ENCODE assay signal across 11 cellular contexts in genomic region chr10:114684085-114684821, GRCh38. TPM values are rescaled to one million over a fixed set of nuclear protein-coding genes. Genes with fewer than 3 reads are reported as not detected.
A peak's percentile ranks its signal among the peaks of the same experiment; 100 is the strongest.
DNase-seq lines count a peak whose midpoint lies in the region; ATAC-seq, FAIRE-seq and TF ChIP-seq lines count a peak whose summit lies in the region.
"Had no signal": no experiment of that assay in that cellular context is flagged by ENCODE, and none has a peak within 500 bp of the region (broad histone marks: within the 10 kb centered on the region; RNA-seq: fewer than 3 reads in every experiment).

No MANE protein-coding gene starts in this region.

- H2AFZ ChIP-seq in ACC112 (ENCODE audit: low read length, unreplicated experiment), result peak overlapping the region; percentile 87
- H2AFZ ChIP-seq in SK-N-SH (ENCODE audit: low read depth), result peak overlapping the region; percentile 42; the same call in 1 of the 2 replicates

- TF ChIP-seq EP300 in SK-N-SH (IDR thresholded peaks at IDR 0.05; ENCODE audit: borderline replicate concordance in 1 of 2, low read depth in 1 of 2, low read length in 1 of 2), result no peak; a peak in 1 of 4 replicates

- FAIRE-seq in GM12892 (lab: Jason Lieb, UNC), result no peak

- 33% methylated on average over 12 of the region's 12 CpGs for WGBS in SK-N-SH (ENCODE audit: low lambda C conversion rate)

- H3K79me2 ChIP-seq in ACC112 (ENCODE audit: control insufficient read depth, insufficient read depth, low read length, unreplicated experiment), result no peaks in the 10 kb centered on the region
- H3K79me2 ChIP-seq in SK-N-SH (ENCODE audit: insufficient read depth), result no peaks in the 10 kb centered on the region; the same call in 1 of the 2 replicates

- TF ChIP-seq CTCF in SK-N-SH (IDR thresholded peaks at IDR 0.05) (no peak), foreskin fibroblast (IDR thresholded peaks at IDR 0.05; ENCODE audit: low read depth, low read length) (no peak), omental fat pad (IDR thresholded peaks at IDR 0.05) (no peak)

- peak; percentile 45 for ATAC-seq in omental fat pad (ENCODE audit: low FRiP score)

- DNase-seq in SK-N-SH, result peak; percentile 24
- peak in 1 of 2 donors; percentile 55 for DNase-seq in foreskin fibroblast
- no peak for DNase-seq in omental fat pad (ENCODE audit: low spot score)
- no peak for DNase-seq in GM12892 (ENCODE audit: insufficient read length)
- DNase-seq in NCI-H1092 treated with DMSO at 0.1 percent for 48 hours (lab: John Stamatoyannopoulos, UW), result no peak
- DNase-seq in stimulated activated CD4-positive, alpha-beta T cell treated with anti-CD3 and anti-CD28 coated beads, Interleukin-4, amount 100 ng/mL, for 1 hour, result no peak
- no peak for DNase-seq in 8988T
- DNase-seq: activated naive CD8-positive, alpha-beta T cell treated with anti-CD3 and anti-CD28 coated beads for 36 hours had no signal

- no peaks in the 10 kb centered on the region for H3K36me3 ChIP-seq in ACC112 (ENCODE audit: insufficient read depth, low read length)
- no peaks in the 10 kb centered on the region for H3K36me3 ChIP-seq in SK-N-SH (replicated peaks in 1 of 2; ENCODE audit: control insufficient read depth in 1 of 2, insufficient read depth in 2 of 2, low read length in 1 of 2)
- H3K36me3 ChIP-seq: BLaER1 treated with 17β-estradiol and CSF1 and Interleukin-3, amounts not matched to agents 10 nM and 100 nM had no signal

- TF ChIP-seq POLR2A in GM12892 (IDR thresholded peaks at IDR 0.05; ENCODE audit: low read depth, low read length), result no peak

- POLR2A ChIA-PET in SK-N-SH (lab: Yijun Ruan, JAX), result no interaction called here

- no peaks in the 10 kb centered on the region for H3K9me2 ChIP-seq in SK-N-SH

- H3K27ac ChIP-seq in ACC112 (ENCODE audit: low read depth, low read length) (peak overlapping the region; percentile 57), SK-N-SH (ENCODE audit: low read depth in 2 of 2, low read length in 1 of 2) (peak overlapping the region; percentile 88 to 94)
- H3K27ac ChIP-seq: BLaER1 treated with 17β-estradiol and CSF1 and Interleukin-3, amounts not matched to agents 10 nM and 100 nM; KMS-11 had no signal

- H3K4me1 ChIP-seq in ACC112 (ENCODE audit: control insufficient read depth, insufficient read depth, low read length, unreplicated experiment) (peaks cover 24% of the 10 kb centered on the region), SK-N-SH (ENCODE audit: control insufficient read depth in 1 of 2, insufficient read depth in 2 of 2, low read depth in 1 of 2, low read length in 1 of 2) (peaks cover 35 to 40% of the 10 kb centered on the region in 2 experiments; a peak in 3 of 4 replicates)

- no peaks in the 10 kb centered on the region for H3K9me3 ChIP-seq in SK-N-SH
- H3K9me3 ChIP-seq: BLaER1 treated with 17β-estradiol and CSF1 and Interleukin-3, amounts not matched to agents 10 nM and 100 nM had no signal

- H3K27me3 ChIP-seq in ACC112 (ENCODE audit: insufficient read depth, low read length) (no peaks in the 10 kb centered on the region), SK-N-SH (ENCODE audit: insufficient read depth) (no peaks in the 10 kb centered on the region)
- H3K27me3 ChIP-seq: BLaER1 treated with 17β-estradiol and CSF1 and Interleukin-3, amounts not matched to agents 10 nM and 100 nM had no signal

- H3F3A ChIP-seq in SK-N-SH (replicated peaks; ENCODE audit: insufficient read depth), result peaks cover 25% of the 10 kb centered on the region

- CTCF ChIA-PET in SK-N-SH (lab: Yijun Ruan, JAX), result interaction anchor here (0.9 to 1.0 kb wide), 3 partner anchors 11 to 29 kb away, joined by 3 read pairs; no protein-coding TSS in a partner anchor

- no peak for TF ChIP-seq RAD21 in SK-N-SH (IDR thresholded peaks at IDR 0.05; ENCODE audit: low read length)

- peak overlapping the region; percentile 69 for H3K4me2 ChIP-seq in SK-N-SH
- H3K4me2 ChIP-seq: KMS-11 had no signal

- peak overlapping the region; percentile 44; the same call in 1 of the 2 replicates for H3K9ac ChIP-seq in SK-N-SH
- H3K9ac ChIP-seq: BLaER1 treated with 17β-estradiol and CSF1 and Interleukin-3, amounts not matched to agents 10 nM and 100 nM; KMS-11 had no signal

- H3K4me3 ChIP-seq in ACC112 (ENCODE audit: low read depth, low read length) (peak overlapping the region; percentile 61), SK-N-SH (ENCODE audit: low read depth in 2 of 2, low read length in 1 of 2) (peak overlapping the region; percentile 26 to 29; a peak in 3 of 4 replicates), foreskin fibroblast (ENCODE audit: low read depth in 1 of 2, low read length in 2 of 2) (peak overlapping the region; percentile 24 to 34)
- H3K4me3 ChIP-seq: BLaER1 treated with 17β-estradiol and CSF1 and Interleukin-3, amounts not matched to agents 10 nM and 100 nM had no signal

- no peaks in the 10 kb centered on the region for H4K20me1 ChIP-seq in SK-N-SH (ENCODE audit: insufficient read depth)
- H4K20me1 ChIP-seq: BLaER1 treated with 17β-estradiol and CSF1 and Interleukin-3, amounts not matched to agents 10 nM and 100 nM had no signal

TF ChIP-seq in SK-N-SH, 30 proteins besides CTCF, POLR2A, EP300 and RAD21:
- TF ChIP-seq FOSL2 (IDR thresholded peaks at IDR 0.05; ENCODE audit: borderline replicate concordance, low read depth) (peak; percentile 1; the same call in 1 of the 2 replicates), NRF1 (IDR thresholded peaks at IDR 0.05; ENCODE audit: low read depth, low read length) (no peak), FOXM1 (IDR thresholded peaks at IDR 0.05; ENCODE audit: low read depth) (no peak), GABPA (IDR thresholded peaks at IDR 0.05; ENCODE audit: low read depth) (no peak), TCF12 (IDR thresholded peaks at IDR 0.05) (peak; percentile 57)
TF ChIP-seq in SK-N-SH: peak in this region for 2.

RNA-seq across cellular contexts. Expression of gene ABLIM1, which starts 26.2 kb away (rescaled TPM):
- polyA plus RNA-seq in SK-N-SH (2012; rRNA removed), result 16.1 and 24.9 TPM in 2 replicates
- 13.0 and 19.7 TPM in 2 replicates for polyA plus RNA-seq in SK-N-SH (2012; cell fraction: cytosol; rRNA removed)
- polyA plus RNA-seq in SK-N-SH (2012; cell fraction: nucleus; rRNA removed), result 21.3 and 27.5 TPM in 2 replicates
- total RNA-seq in omental fat pad, result 100 to 1,000 TPM; 122 to 257 (median 138) TPM
- 33.6 TPM for polyA plus RNA-seq in GM12892 (2012; ENCODE audit: missing spikeins)
